2 cellular contexts compared by ENCODE assay signal in genomic region chr2:88188741-88189140, GRCh38.
A peak's percentile ranks its signal among the peaks of the same experiment; 100 is the strongest.
TF ChIP-seq lines count a peak whose summit lies in the region.

No MANE protein-coding gene starts in this region.

TF ChIP-seq in HEK293, 187 proteins besides CTCF, POLR2A, EP300 and RAD21 (continued from another document):
- no peak for TF ChIP-seq BCL6B (tag by site-specific recombination; IDR thresholded peaks at IDR 0.05)
- TF ChIP-seq ZNF2 (tag by site-specific recombination; IDR thresholded peaks at IDR 0.05), result no peak
- peak; percentile 79 for TF ChIP-seq ZFHX2 (tag by site-specific recombination; conservative IDR thresholded peaks at IDR 0.05)
- TF ChIP-seq KLF7 (tag by site-specific recombination; IDR thresholded peaks at IDR 0.05; ENCODE audit: borderline replicate concordance), result no peak
- no peak for TF ChIP-seq ZNF18 (tag by site-specific recombination; IDR thresholded peaks at IDR 0.05)
- TF ChIP-seq ZBTB48 (tag by site-specific recombination; IDR thresholded peaks at IDR 0.05), result 0 out of 2 replicates have a peak, but pooled peaks have one; percentile 32
- TF ChIP-seq ZNF473 (tag by site-specific recombination; IDR thresholded peaks at IDR 0.05), result no peak
- TF ChIP-seq ZNF514 (tag by site-specific recombination; IDR thresholded peaks at IDR 0.05), result no peak
- TF ChIP-seq ZNF658 (tag by site-specific recombination; IDR thresholded peaks at IDR 0.05), result no peak

TF ChIP-seq in K562, 482 proteins besides CTCF, POLR2A, EP300 and RAD21 (continued from another document):
- TF ChIP-seq CLOCK (CRISPR knock-in tag; IDR thresholded peaks at IDR 0.05; ENCODE audit: borderline replicate concordance) (no peak), SRSF9 (IDR thresholded peaks at IDR 0.05; ENCODE audit: borderline replicate concordance, low read depth, low read length) (no peak)
TF ChIP-seq in K562: peak in this region for 1.
